In genomic region chr18:11064106-11064505, GRCh38 we compare ENCODE assay signal across 26 cellular contexts.
"Had no signal": no experiment of that assay in that cellular context is flagged by ENCODE, and none has a peak within 500 bp of the region (broad histone marks: within the 10 kb centered on the region; RNA-seq: fewer than 3 reads in every experiment).

No MANE protein-coding gene starts in this region.

- H3K4me1 ChIP-seq: gastroesophageal sphincter, heart left ventricle, left lung, prostate gland, right atrium auricular region, stomach, thyroid gland, vagina had no signal

- H3K36me3 ChIP-seq: gastroesophageal sphincter, heart left ventricle, left lung, prostate gland, right atrium auricular region, stomach, thyroid gland, vagina had no signal

- ATAC-seq: effector memory CD8-positive, alpha-beta T cell; esophagus mucosa; gastroesophageal sphincter; heart left ventricle; left cardiac atrium; left lung; naive thymus-derived CD8-positive, alpha-beta T cell; sciatic nerve; stimulated activated effector memory CD8-positive, alpha-beta T cell treated with anti-CD3 and anti-CD28 coated beads, Interleukin-12 subunit alpha, Interleukin-12 subunit beta, amount 100 ng/mL, for 72 hours had no signal

- H3K9me3 ChIP-seq: left lung, prostate gland, thyroid gland, vagina had no signal

- H2AFZ ChIP-seq: hepatocyte had no signal

- DNase-seq: effector memory CD8-positive, alpha-beta T cell; foreskin fibroblast; heart left ventricle; left cardiac atrium; left lung; mesendoderm; midbrain; naive thymus-derived CD8-positive, alpha-beta T cell; nephron progenitor cell; nucleus accumbens; stimulated activated CD4-positive, alpha-beta T cell treated with anti-CD3 and anti-CD28 coated beads, Interleukin-2, amount 100 ng/mL, for 24 hours; stimulated activated CD4-positive, alpha-beta T cell treated with anti-CD3 and anti-CD28 coated beads, Interleukin-4, amount 100 ng/mL, for 24 hours; stimulated activated naive CD4-positive, alpha-beta T cell treated with Interleukin-2 at 50 U/mL for 16 hours; stomach; thyroid gland; trophoblast cell had no signal

- H3K4me3 ChIP-seq: coronary artery, gastroesophageal sphincter, heart left ventricle, hepatocyte, left lung, prostate gland, right atrium auricular region, stomach, thyroid gland, vagina had no signal

- H3K27me3 ChIP-seq: gastroesophageal sphincter, heart left ventricle, hepatocyte, left lung, right atrium auricular region, stomach, thyroid gland, vagina had no signal

- H3K27ac ChIP-seq: coronary artery, epithelial cell of prostate, gastroesophageal sphincter, heart left ventricle, hepatocyte, left lung, prostate gland, right atrium auricular region, stomach, thyroid gland, vagina had no signal

- H3K4me2 ChIP-seq: hepatocyte had no signal
